ENCODE assay signal across 8 cellular contexts in genomic region chrX:49192722-49193328, GRCh38. TPM values are rescaled to one million over a fixed set of nuclear protein-coding genes. Genes with fewer than 3 reads are reported as not detected.
DNase-seq lines count a peak whose midpoint lies in the region; ATAC-seq, FAIRE-seq and TF ChIP-seq lines count a peak whose summit lies in the region.

No MANE protein-coding gene starts in this region.

- H3K9me2 ChIP-seq in MM.1S (replicated peaks; ENCODE audit: insufficient read depth, low read length): no peaks in the 10 kb centered on the region

- H3K36me3 Mint-ChIP-seq in activated naive CD8-positive, alpha-beta T cell treated with anti-CD3 and anti-CD28 coated beads, Interleukin-2, amount 50 U/mL, for 24 hours (ENCODE audit: low read depth): peaks cover 3% of the 10 kb centered on the region

- H3K4me1 ChIP-seq in MM.1S (ENCODE audit: low read length) (no peaks in the 10 kb centered on the region; the same call in 1 of the 2 replicates), lung (ENCODE audit: control insufficient read depth in 2 of 2, insufficient read depth in 2 of 2, low read length in 2 of 2) (no peaks in the 10 kb centered on the region), small intestine (ENCODE audit: control insufficient read depth in 2 of 2, insufficient read depth in 1 of 2, low read depth in 1 of 2, low read length in 1 of 2) (no peaks in the 10 kb centered on the region)

- no peak overlapping the region for H3K9ac ChIP-seq in MM.1S (ENCODE audit: low read length)

- no peaks in the 10 kb centered on the region for H3K27me3 Mint-ChIP-seq in activated naive CD8-positive, alpha-beta T cell treated with anti-CD3 and anti-CD28 coated beads, Interleukin-2, amount 50 U/mL, for 24 hours

- H3F3A ChIP-seq in MM.1S (ENCODE audit: insufficient read depth, low read length): no peaks in the 10 kb centered on the region

- no peak for FAIRE-seq in urothelium cell line (lab: Jason Lieb, UNC)
- no peak for FAIRE-seq in small intestine (lab: Jason Lieb, UNC)

- H3K27me3 ChIP-seq in MM.1S (replicated peaks; ENCODE audit: insufficient read depth, low read length) (0 out of 2 replicates have a peak, but pooled peaks cover 3% of the 10 kb centered on the region), lung (ENCODE audit: control insufficient read depth, insufficient read depth) (no peaks in the 10 kb centered on the region), small intestine (ENCODE audit: control insufficient read depth in 2 of 2, insufficient read depth in 2 of 2, low read length in 2 of 2) (no peaks in the 10 kb centered on the region)

- ATAC-seq in activated naive CD8-positive, alpha-beta T cell treated with anti-CD3 and anti-CD28 coated beads, Interleukin-2, amount 50 U/mL, for 24 hours: no peak
- no peak for ATAC-seq in lung (ENCODE audit: insufficient read depth, low FRiP score)

- H3K27ac ChIP-seq in MM.1S (ENCODE audit: low read length) (no peak overlapping the region), lung (ENCODE audit: low read depth in 1 of 2, low read length in 1 of 2) (no peak overlapping the region), small intestine (ENCODE audit: low read depth in 1 of 2, low read length in 1 of 2) (no peak overlapping the region)

- H3K9me3 Mint-ChIP-seq in activated naive CD8-positive, alpha-beta T cell treated with anti-CD3 and anti-CD28 coated beads, Interleukin-2, amount 50 U/mL, for 24 hours: no peaks in the 10 kb centered on the region

- DNase-seq in SIG-M5 treated with dmso at 0.1 percent for 504 hours (lab: John Stamatoyannopoulos, UW; ENCODE audit: unreplicated experiment) (peak; percentile 20), SIG-M5 (lab: John Stamatoyannopoulos, UW) (no peak), MM.1S (peak; percentile 32), lung (ENCODE audit: low spot score) (no peak), urothelium cell line (ENCODE audit: low spot score) (no peak), iPS-NIHi7 (ENCODE audit: extremely low spot score) (no peak), small intestine (no peak)
- DNase-seq in activated naive CD8-positive, alpha-beta T cell treated with anti-CD3 and anti-CD28 coated beads, Interleukin-2, amount 50 U/mL, for 24 hours: peak; percentile 51

- WGBS in lung, 2 donors: 62 to 68% methylated on average over 7 to 10 of the region's 10 CpGs
- 56 to 67% (median 62%) methylated on average over 10 of the region's 10 CpGs for WGBS in small intestine, 3 donors

- H3K4me3 Mint-ChIP-seq in activated naive CD8-positive, alpha-beta T cell treated with anti-CD3 and anti-CD28 coated beads, Interleukin-2, amount 50 U/mL, for 24 hours: peak overlapping the region; percentile 46

- H3K9me3 ChIP-seq in MM.1S (replicated peaks; ENCODE audit: insufficient read depth, low read length) (no peaks in the 10 kb centered on the region), lung (ENCODE audit: control insufficient read depth in 2 of 2, insufficient read depth in 1 of 2, low read length in 1 of 2) (peaks cover 0 to 2% of the 10 kb centered on the region in 2 donors), small intestine (ENCODE audit: control insufficient read depth, low read depth) (no peaks in the 10 kb centered on the region)

- H4K20me1 ChIP-seq in MM.1S (ENCODE audit: insufficient read depth, low read length): no peaks in the 10 kb centered on the region

- TF ChIP-seq CTCF in MM.1S (IDR thresholded peaks at IDR 0.05; ENCODE audit: low read length) (peak; percentile 63), lung (IDR thresholded peaks at IDR 0.05; ENCODE audit: control extremely low read depth, extremely low read depth) (peak; percentile 39)

- H3K4me3 ChIP-seq in MM.1S (ENCODE audit: low read length) (no peak overlapping the region), lung (no peak overlapping the region), small intestine (ENCODE audit: low read depth in 1 of 2, low read length in 2 of 2) (no peak overlapping the region)

- peak overlapping the region; percentile 39 for H3K27ac Mint-ChIP-seq in activated naive CD8-positive, alpha-beta T cell treated with anti-CD3 and anti-CD28 coated beads, Interleukin-2, amount 50 U/mL, for 24 hours

- H3K79me2 ChIP-seq in MM.1S (ENCODE audit: low read length): no peaks in the 10 kb centered on the region

- H3K4me2 ChIP-seq in MM.1S (ENCODE audit: low read depth, low read length): no peak overlapping the region

- peaks cover 26% of the 10 kb centered on the region for H3K4me1 Mint-ChIP-seq in activated naive CD8-positive, alpha-beta T cell treated with anti-CD3 and anti-CD28 coated beads, Interleukin-2, amount 50 U/mL, for 24 hours

- no peak overlapping the region for H2AFZ ChIP-seq in MM.1S (ENCODE audit: low read length)

- no peaks in the 10 kb centered on the region for H3K36me3 ChIP-seq in MM.1S (replicated peaks; ENCODE audit: insufficient read depth, low read length)
- H3K36me3 ChIP-seq in lung (ENCODE audit: control insufficient read depth in 2 of 2, insufficient read depth in 2 of 2, low read length in 2 of 2): no peaks in the 10 kb centered on the region
- no peaks in the 10 kb centered on the region for H3K36me3 ChIP-seq in small intestine (ENCODE audit: control insufficient read depth in 2 of 2, insufficient read depth in 2 of 2, low read length in 2 of 2)

RNA-seq across cellular contexts. Expression of gene PRICKLE3, which starts 6.7 kb away (rescaled TPM):
- total RNA-seq in lung: 10 to 100 TPM; 10.0 to 16.3 TPM
- polyA plus RNA-seq in lung: 10 to 100 TPM in 1 of 2 donors, 1 to 10 TPM in 1; 7.6 to 12.7 TPM
- polyA plus RNA-seq in small intestine: 1 to 10 TPM; 3.6 to 6.7 (median 4.3) TPM

RNA-seq across cellular contexts. Expression of gene SYP, which starts 7.2 kb away (rescaled TPM):
- total RNA-seq in lung: 1 to 10 TPM; 3.2 to 5.6 TPM
- polyA plus RNA-seq in lung (1 to 10 TPM; 4.6 to 5.1 TPM), small intestine (10 to 100 TPM in 1 of 3 donors, 1 to 10 TPM in 2; 2.2 to 33.5 (median 6.3) TPM)

RNA-seq across cellular contexts. Expression of gene PLP2, which starts 21.1 kb away (rescaled TPM):
- total RNA-seq in lung: 100 to 1,000 TPM in 1 of 2 donors, 1 to 10 TPM in 1; 8.9 to 181 TPM
- polyA plus RNA-seq in lung (100 to 1,000 TPM; 138 to 222 TPM), small intestine (100 to 1,000 TPM in 1 of 3 donors, 10 to 100 TPM in 2; 47.6 to 189 (median 99.7) TPM)

RNA-seq across cellular contexts. Expression of gene MAGIX, which starts 30.3 kb away (rescaled TPM):
- total RNA-seq in lung: 10 to 100 TPM in 1 of 2 donors, 1 to 10 TPM in 1; 7.3 to 15.2 TPM
- 10 to 100 TPM in 1 of 2 donors, 1 to 10 TPM in 1; 9.8 to 19.0 TPM for polyA plus RNA-seq in lung
- 1 to 10 TPM; 3.6 to 10.0 (median 9.2) TPM for polyA plus RNA-seq in small intestine

RNA-seq across cellular contexts. Expression of gene CACNA1F, which starts 40.3 kb away (rescaled TPM):
- under 1 TPM; 0.43 to 0.55 TPM for total RNA-seq in lung
- polyA plus RNA-seq in lung (under 1 TPM; 0.10 to 0.41 TPM), small intestine (under 1 TPM; 0.22 to 0.34 (median 0.27) TPM)

Comparison
In these comparisons a context has a peak if more than half of its experiments do, and no peak if none do; other contexts are left out.
1. DNase-seq: peak in SIG-M5 treated with dmso at 0.1 percent for 504 hours (single experiment), MM.1S (single experiment) and activated naive CD8-positive, alpha-beta T cell treated with anti-CD3 and anti-CD28 coated beads, Interleukin-2, amount 50 U/mL, for 24 hours (single experiment); none in SIG-M5 (single experiment), lung (single experiment), urothelium cell line (single experiment), iPS-NIHi7 (single experiment) and small intestine (single experiment).